Comparison of ENCODE assay signal across 8 cellular contexts in genomic region chr19:1478934-1479707, GRCh38. TPM values are rescaled to one million over a fixed set of nuclear protein-coding genes. Genes with fewer than 3 reads are reported as not detected.
A peak's percentile ranks its signal among the peaks of the same experiment; 100 is the strongest.
DNase-seq lines count a peak whose midpoint lies in the region; ATAC-seq, FAIRE-seq and TF ChIP-seq lines count a peak whose summit lies in the region.

Gene C19orf25 (minus strand): TSS chr19:1479215. CDS start chr19:1478903, 312 bp downstream.

- H3K36me3 Mint-ChIP-seq in WTC11, result peaks cover 4% of the 10 kb centered on the region

- POLR2A ChIA-PET in WTC11 (lab: Charles Lee), result no interaction called here

- peak; percentile 81 for FAIRE-seq in bronchial epithelial cell (lab: Jason Lieb, UNC)

- H3K36me3 ChIP-seq in bronchial epithelial cell (ENCODE audit: control insufficient read depth, insufficient read depth, low read length), result peaks cover 4% of the 10 kb centered on the region

- no peak for TF ChIP-seq CTCF in WTC11 (IDR thresholded peaks at IDR 0.05)
- no peak for TF ChIP-seq CTCF in bronchial epithelial cell (IDR thresholded peaks at IDR 0.05; ENCODE audit: insufficient read depth, low read length, severe bottlenecking)

- H3K27me3 Mint-ChIP-seq in WTC11 (ENCODE audit: low read depth), result no peaks in the 10 kb centered on the region; the same call in 1 of the 2 replicates

- H3K27me3 ChIP-seq in bronchial epithelial cell (ENCODE audit: control insufficient read depth, insufficient read depth, low read length), result no peaks in the 10 kb centered on the region

- peak within 1 kb of the TSS; percentile 94 for H3K4me3 Mint-ChIP-seq in WTC11

- H3K9me3 Mint-ChIP-seq in WTC11, result no peaks in the 10 kb centered on the region

- ATAC-seq in GM18873 (IDR thresholded peaks at IDR 0.05; ENCODE audit: low FRiP score, unreplicated experiment) (peak; percentile 68), HG03139 (IDR thresholded peaks at IDR 0.05; ENCODE audit: unreplicated experiment) (peak; percentile 69), WTC11 (peak; percentile 80)

- H3K27ac Mint-ChIP-seq in WTC11, result peak within 1 kb of the TSS; percentile 98

- peak within 1 kb of the TSS; percentile 96 for H3K4me3 ChIP-seq in bronchial epithelial cell (ENCODE audit: low read depth, low read length)

- in situ Hi-C loops in ACHN (cut with HindIII; ENCODE audit: low pct_ligation_motif_present, low pct_unique_long_range_greater_than_20kb, low sequenced_read_pairs), result no loop called here

- CTCF ChIA-PET in WTC11 (lab: Charles Lee), result interaction anchor here (0.6 kb wide), 2 partner anchors 34 to 282 kb away, joined by 4 to 6 read pairs; no protein-coding TSS in a partner anchor

- H3K4me1 Mint-ChIP-seq in WTC11, result peaks cover 7% of the 10 kb centered on the region; the same call in 1 of the 2 replicates

- DNase-seq in ACHN (peak; percentile 93), NCI-H345 (lab: John Stamatoyannopoulos, UW) (peak; percentile 96), WTC11 (ENCODE audit: low spot score) (peak; percentile 95), bronchial epithelial cell (ENCODE audit: low read depth) (peak; percentile 81), inferior parietal cortex (ENCODE audit: extremely low spot score) (peak; percentile 95), smooth muscle cell of the brain vasculature (ENCODE audit: low read depth, low spot score) (peak; percentile 75)

TF ChIP-seq in WTC11, 78 proteins besides CTCF, POLR2A, EP300 and RAD21 (continues in another document):
- TF ChIP-seq ERG (CRISPR knock-in tag; IDR thresholded peaks at IDR 0.05) (no peak), USF1 (CRISPR knock-in tag; IDR thresholded peaks at IDR 0.05) (peak; percentile 96), HMGXB4 (CRISPR knock-in tag; IDR thresholded peaks at IDR 0.05) (0 out of 2 replicates have a peak, but pooled peaks have one; percentile 50), HMGA2 (CRISPR knock-in tag; IDR thresholded peaks at IDR 0.05) (no peak), ZNF317 (CRISPR knock-in tag; IDR thresholded peaks at IDR 0.05; ENCODE audit: borderline replicate concordance, low read depth) (no peak), RORB (CRISPR knock-in tag; IDR thresholded peaks at IDR 0.05) (no peak), AR (CRISPR knock-in tag; IDR thresholded peaks at IDR 0.05) (0 out of 2 replicates have a peak, but pooled peaks have one; percentile 31), ZNF416 (CRISPR knock-in tag; IDR thresholded peaks at IDR 0.05) (0 out of 2 replicates have a peak, but pooled peaks have one; percentile 37), E2F5 (CRISPR knock-in tag; IDR thresholded peaks at IDR 0.05) (peak; percentile 48; the same call in 1 of the 2 replicates), MAX (CRISPR knock-in tag; IDR thresholded peaks at IDR 0.05) (peak; percentile 84), TP53 (CRISPR knock-in tag; IDR thresholded peaks at IDR 0.05) (0 out of 2 replicates have a peak, but pooled peaks have one; percentile 31), ZNF512 (CRISPR knock-in tag; IDR thresholded peaks at IDR 0.05; ENCODE audit: borderline replicate concordance) (no peak), ZNF396 (CRISPR knock-in tag; IDR thresholded peaks at IDR 0.05; ENCODE audit: borderline replicate concordance) (no peak), FOXK1 (CRISPR knock-in tag; IDR thresholded peaks at IDR 0.05) (no peak; the same call in 1 of the 2 replicates), SP1 (CRISPR knock-in tag; conservative IDR thresholded peaks at IDR 0.05) (peak; percentile 93), USF2 (CRISPR knock-in tag; IDR thresholded peaks at IDR 0.05) (peak; percentile 97)

RNA-seq across cellular contexts. Expression of gene C19orf25, which starts in this region (rescaled TPM):
- 56.5 to 65.7 TPM (median 60.4 TPM) in 3 replicates for total RNA-seq in WTC11 (2021)
- 24.7 and 33.3 TPM in 2 replicates for total RNA-seq in bronchial epithelial cell

Comparison
In these comparisons a context has a peak if more than half of its experiments do, and no peak if none do; other contexts are left out.
1. Peak in every context shown above with its lines: DNase-seq, ATAC-seq and H3K4me3 ChIP-seq.